11 cellular contexts compared by ENCODE assay signal in the genomic region with DNA sequence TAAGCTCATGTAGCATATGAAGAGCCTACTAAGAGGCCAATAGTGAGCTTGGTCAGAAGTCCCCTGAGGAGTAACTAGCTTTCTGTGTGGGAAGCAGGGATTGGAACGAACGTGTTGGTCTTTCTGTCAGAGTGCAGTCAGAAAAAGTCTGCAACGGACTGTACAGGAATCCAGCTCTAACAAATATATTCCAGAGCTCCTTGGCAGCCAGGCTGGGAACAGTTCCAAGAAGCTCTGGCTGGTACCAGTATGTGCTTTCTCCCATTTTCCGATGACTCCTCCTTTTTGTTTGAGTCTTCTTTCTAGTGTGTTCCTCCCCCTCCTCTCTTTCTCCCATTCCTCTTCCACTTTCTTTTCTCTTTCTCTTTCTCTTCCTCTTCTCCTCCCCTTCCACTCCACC. TPM values are rescaled to one million over a fixed set of nuclear protein-coding genes. Genes with fewer than 3 reads are reported as not detected.
DNase-seq lines count a peak whose midpoint lies in the region; ATAC-seq, FAIRE-seq and TF ChIP-seq lines count a peak whose summit lies in the region.
"Had no signal": no experiment of that assay in that cellular context is flagged by ENCODE, and none has a peak within 500 bp of the region (broad histone marks: within the 10 kb centered on the region; RNA-seq: fewer than 3 reads in every experiment).

No MANE protein-coding gene starts in this region.

- no peak overlapping the region for H3K9ac ChIP-seq in kidney (ENCODE audit: low read length in 2 of 2)

- no peaks in the 10 kb centered on the region for H3K27me3 ChIP-seq in BE2C

- ATAC-seq in sciatic nerve: peak; percentile 77
- no peak for ATAC-seq in HG03571 (IDR thresholded peaks at IDR 0.05; ENCODE audit: unreplicated experiment)

- H3K4me1 ChIP-seq in kidney (ENCODE audit: control insufficient read depth in 1 of 2, insufficient read depth in 1 of 2, low read depth in 1 of 2, low read length in 2 of 2): peaks cover 7% of the 10 kb centered on the region in 2 donors
- no peaks in the 10 kb centered on the region for H3K4me1 ChIP-seq in BE2C

- TF ChIP-seq CTCF in kidney (IDR thresholded peaks at IDR 0.05; ENCODE audit: borderline replicate concordance, extremely low read depth, insufficient read depth) (no peak), BE2C (IDR thresholded peaks at IDR 0.05; ENCODE audit: low read depth, low read length) (no peak)

- peaks cover 0 to 5% of the 10 kb centered on the region in 2 donors for H3K36me3 ChIP-seq in kidney (ENCODE audit: control insufficient read depth in 1 of 2, insufficient read depth in 2 of 2, low read length in 2 of 2)
- H3K36me3 ChIP-seq in BE2C: peaks cover 12% of the 10 kb centered on the region

- DNase-seq in EH (ENCODE audit: low read depth) (peak; percentile 36), caudate nucleus (lab: John Stamatoyannopoulos, UW) (peak in 54 of 61 donors; percentile 10 to 82 (median 50)), kidney (peak; percentile 77), sciatic nerve (ENCODE audit: low spot score) (peak; percentile 66), GDM1 (lab: John Stamatoyannopoulos, UW) (no peak), BE2C (no peak)
- no peak for DNase-seq in stimulated activated naive CD4-positive, alpha-beta T cell (lab: John Stamatoyannopoulos, UW)
- DNase-seq: CD4-positive, alpha-beta T cell; H7 had no signal

- H3K4me3 ChIP-seq in kidney (ENCODE audit: low read length in 2 of 2) (no peak overlapping the region), BE2C (ENCODE audit: low read depth, low read length) (no peak overlapping the region)

- H3K27ac ChIP-seq in caudate nucleus (ENCODE audit: low read depth, low read length): peak overlapping the region; percentile 99
- peak overlapping the region; percentile 38 to 68 for H3K27ac ChIP-seq in kidney (ENCODE audit: low read depth in 2 of 2, low read length in 2 of 2)

- no peak for FAIRE-seq in kidney (lab: Jason Lieb, UNC)
- FAIRE-seq: GM18507 had no signal

- no peaks in the 10 kb centered on the region for H3K9me3 ChIP-seq in kidney (ENCODE audit: control insufficient read depth in 1 of 2, low read length in 2 of 2)
- H3K9me3 ChIP-seq in BE2C: no peaks in the 10 kb centered on the region

- intact Hi-C loops in kidney (cut with DNase I): no loop called here
- intact Hi-C loops in sciatic nerve (cut with DNase I): no loop called here

RNA-seq across cellular contexts. Expression of gene TTLL5, which starts 59.8 kb away (rescaled TPM):
- total RNA-seq in kidney (37.2 TPM), sciatic nerve (44.0 TPM)
- polyA plus RNA-seq in kidney (ENCODE audit: insufficient read depth, low read depth, low replicate concordance): 16.8 TPM
- polyA plus RNA-seq in BE2C (2012; ENCODE audit: insufficient read depth, insufficient read length, low read depth): 8.7 TPM

Comparison
In these comparisons a context has a peak if more than half of its experiments do, and no peak if none do; other contexts are left out.
1. DNase-seq: peak in EH (single experiment), caudate nucleus (54 of 61), kidney (single experiment) and sciatic nerve (single experiment); none in GDM1 (single experiment), BE2C (single experiment) and stimulated activated naive CD4-positive, alpha-beta T cell (0 of 6).